In genomic region chr6:107666084-107666981, GRCh38 we compare ENCODE assay signal across 1 cellular context.
TF ChIP-seq lines count a peak whose summit lies in the region.

No MANE protein-coding gene starts in this region.

TF ChIP-seq in HepG2, 621 proteins besides CTCF, POLR2A, EP300 and RAD21 (continued from another document and continues in another):
- TF ChIP-seq, protein P1, sequence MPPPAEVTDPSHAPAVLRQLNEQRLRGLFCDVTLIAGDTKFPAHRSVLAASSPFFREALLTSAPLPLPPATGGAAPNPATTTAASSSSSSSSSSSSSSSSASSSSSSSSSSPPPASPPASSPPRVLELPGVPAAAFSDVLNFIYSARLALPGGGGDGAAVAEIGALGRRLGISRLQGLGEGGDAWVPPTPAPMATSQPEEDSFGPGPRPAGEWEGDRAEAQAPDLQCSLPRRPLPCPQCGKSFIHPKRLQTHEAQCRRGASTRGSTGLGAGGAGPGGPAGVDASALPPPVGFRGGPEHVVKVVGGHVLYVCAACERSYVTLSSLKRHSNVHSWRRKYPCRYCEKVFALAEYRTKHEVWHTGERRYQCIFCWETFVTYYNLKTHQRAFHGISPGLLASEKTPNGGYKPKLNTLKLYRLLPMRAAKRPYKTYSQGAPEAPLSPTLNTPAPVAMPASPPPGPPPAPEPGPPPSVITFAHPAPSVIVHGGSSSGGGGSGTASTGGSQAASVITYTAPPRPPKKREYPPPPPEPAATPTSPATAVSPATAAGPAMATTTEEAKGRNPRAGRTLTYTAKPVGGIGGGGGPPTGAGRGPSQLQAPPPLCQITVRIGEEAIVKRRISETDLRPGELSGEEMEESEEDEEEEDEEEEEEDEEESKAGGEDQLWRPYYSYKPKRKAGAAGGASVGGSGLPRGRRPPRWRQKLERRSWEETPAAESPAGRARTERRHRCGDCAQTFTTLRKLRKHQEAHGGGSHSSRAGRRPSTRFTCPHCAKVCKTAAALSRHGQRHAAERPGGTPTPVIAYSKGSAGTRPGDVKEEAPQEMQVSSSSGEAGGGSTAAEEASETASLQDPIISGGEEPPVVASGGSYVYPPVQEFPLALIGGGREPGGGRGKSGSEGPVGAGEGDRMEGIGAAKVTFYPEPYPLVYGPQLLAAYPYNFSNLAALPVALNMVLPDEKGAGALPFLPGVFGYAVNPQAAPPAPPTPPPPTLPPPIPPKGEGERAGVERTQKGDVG (CRISPR knock-in tag; IDR thresholded peaks at IDR 0.05; ENCODE audit: borderline replicate concordance): no peak
- TF ChIP-seq ZNF605 (CRISPR knock-in tag; IDR thresholded peaks at IDR 0.05): no peak
- TF ChIP-seq ARID2 (CRISPR knock-in tag; IDR thresholded peaks at IDR 0.05; ENCODE audit: borderline replicate concordance): no peak
- peak; percentile 58; the same call in 1 of the 2 replicates for TF ChIP-seq ZNF710 (CRISPR knock-in tag; IDR thresholded peaks at IDR 0.05; ENCODE audit: borderline replicate concordance)
- TF ChIP-seq PHF20 (CRISPR knock-in tag; IDR thresholded peaks at IDR 0.05): no peak
- TF ChIP-seq ZNF839 (CRISPR knock-in tag; IDR thresholded peaks at IDR 0.05; ENCODE audit: borderline replicate concordance): no peak
- TF ChIP-seq ZNF660 (CRISPR knock-in tag; IDR thresholded peaks at IDR 0.05; ENCODE audit: borderline replicate concordance, low read depth): no peak
- no peak for TF ChIP-seq HNF4G (IDR thresholded peaks at IDR 0.05; ENCODE audit: borderline replicate concordance, low read depth, low read length)
- TF ChIP-seq HNF4G (CRISPR knock-in tag; IDR thresholded peaks at IDR 0.05; ENCODE audit: borderline replicate concordance, low read depth): no peak
- no peak for TF ChIP-seq JARID2 (CRISPR knock-in tag; IDR thresholded peaks at IDR 0.05; ENCODE audit: insufficient replicate concordance)
- TF ChIP-seq ZNF274 (CRISPR knock-in tag; IDR thresholded peaks at IDR 0.05): no peak
- no peak for TF ChIP-seq ZXDC (CRISPR knock-in tag; IDR thresholded peaks at IDR 0.05)
- TF ChIP-seq ZNF670 (CRISPR knock-in tag; IDR thresholded peaks at IDR 0.05; ENCODE audit: borderline replicate concordance): no peak
- no peak for TF ChIP-seq HES4 (CRISPR knock-in tag; IDR thresholded peaks at IDR 0.05; ENCODE audit: borderline replicate concordance)
- no peak for TF ChIP-seq ZFP82 (CRISPR knock-in tag; IDR thresholded peaks at IDR 0.05; ENCODE audit: borderline replicate concordance)
- TF ChIP-seq, protein P2, sequence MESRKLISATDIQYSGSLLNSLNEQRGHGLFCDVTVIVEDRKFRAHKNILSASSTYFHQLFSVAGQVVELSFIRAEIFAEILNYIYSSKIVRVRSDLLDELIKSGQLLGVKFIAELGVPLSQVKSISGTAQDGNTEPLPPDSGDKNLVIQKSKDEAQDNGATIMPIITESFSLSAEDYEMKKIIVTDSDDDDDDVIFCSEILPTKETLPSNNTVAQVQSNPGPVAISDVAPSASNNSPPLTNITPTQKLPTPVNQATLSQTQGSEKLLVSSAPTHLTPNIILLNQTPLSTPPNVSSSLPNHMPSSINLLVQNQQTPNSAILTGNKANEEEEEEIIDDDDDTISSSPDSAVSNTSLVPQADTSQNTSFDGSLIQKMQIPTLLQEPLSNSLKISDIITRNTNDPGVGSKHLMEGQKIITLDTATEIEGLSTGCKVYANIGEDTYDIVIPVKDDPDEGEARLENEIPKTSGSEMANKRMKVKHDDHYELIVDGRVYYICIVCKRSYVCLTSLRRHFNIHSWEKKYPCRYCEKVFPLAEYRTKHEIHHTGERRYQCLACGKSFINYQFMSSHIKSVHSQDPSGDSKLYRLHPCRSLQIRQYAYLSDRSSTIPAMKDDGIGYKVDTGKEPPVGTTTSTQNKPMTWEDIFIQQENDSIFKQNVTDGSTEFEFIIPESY (CRISPR knock-in tag; IDR thresholded peaks at IDR 0.05): no peak
- TF ChIP-seq ZBTB1 (CRISPR knock-in tag; IDR thresholded peaks at IDR 0.05; ENCODE audit: borderline replicate concordance): no peak
- TF ChIP-seq KDM3A (CRISPR knock-in tag; IDR thresholded peaks at IDR 0.05; ENCODE audit: low read depth): no peak; the same call in 1 of the 2 replicates
- TF ChIP-seq FIP1L1 (IDR thresholded peaks at IDR 0.05; ENCODE audit: borderline replicate concordance, insufficient read depth, low read depth, low read length): no peak
- TF ChIP-seq MLLT10 (CRISPR knock-in tag; IDR thresholded peaks at IDR 0.05): no peak
- 0 out of 2 replicates have a peak, but pooled peaks have one; percentile 15 for TF ChIP-seq ZNF652 (CRISPR knock-in tag; IDR thresholded peaks at IDR 0.05; ENCODE audit: borderline replicate concordance, low read depth)
- no peak for TF ChIP-seq ELK4 (CRISPR knock-in tag; IDR thresholded peaks at IDR 0.05; ENCODE audit: borderline replicate concordance)
- no peak for TF ChIP-seq ZNF788 (CRISPR knock-in tag; IDR thresholded peaks at IDR 0.05; ENCODE audit: borderline replicate concordance)
- TF ChIP-seq SNRNP70 (IDR thresholded peaks at IDR 0.05; ENCODE audit: low read depth, low read length): no peak
- no peak for TF ChIP-seq SCMH1 (CRISPR knock-in tag; IDR thresholded peaks at IDR 0.05; ENCODE audit: borderline replicate concordance)
- no peak for TF ChIP-seq CBX1 (IDR thresholded peaks at IDR 0.05; ENCODE audit: low read depth)
- TF ChIP-seq ZNF609 (CRISPR knock-in tag; IDR thresholded peaks at IDR 0.05; ENCODE audit: borderline replicate concordance): peak; percentile 55; the same call in 1 of the 2 replicates
- TF ChIP-seq ZBTB42 (CRISPR knock-in tag; IDR thresholded peaks at IDR 0.05): no peak
- TF ChIP-seq, protein P3, sequence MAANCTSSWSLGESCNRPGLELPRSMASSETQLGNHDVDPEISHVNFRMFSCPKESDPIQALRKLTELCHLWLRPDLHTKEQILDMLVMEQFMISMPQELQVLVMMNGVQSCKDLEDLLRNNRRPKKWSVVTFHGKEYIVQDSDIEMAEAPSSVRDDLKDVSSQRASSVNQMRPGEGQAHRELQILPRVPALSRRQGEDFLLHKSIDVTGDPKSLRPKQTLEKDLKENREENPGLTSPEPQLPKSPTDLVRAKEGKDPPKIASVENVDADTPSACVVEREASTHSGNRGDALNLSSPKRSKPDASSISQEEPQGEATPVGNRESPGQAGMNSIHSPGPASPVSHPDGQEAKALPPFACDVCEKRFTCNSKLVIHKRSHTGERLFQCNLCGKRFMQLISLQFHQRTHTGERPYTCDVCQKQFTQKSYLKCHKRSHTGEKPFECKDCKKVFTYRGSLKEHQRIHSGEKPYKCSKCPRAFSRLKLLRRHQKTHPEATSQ (CRISPR knock-in tag; IDR thresholded peaks at IDR 0.05; ENCODE audit: borderline replicate concordance): 0 out of 2 replicates have a peak, but pooled peaks have one; percentile 27
- no peak for TF ChIP-seq JDP2 (CRISPR knock-in tag; IDR thresholded peaks at IDR 0.05; ENCODE audit: borderline replicate concordance)
- TF ChIP-seq NR3C1 (CRISPR knock-in tag; IDR thresholded peaks at IDR 0.05): no peak
- TF ChIP-seq ZNF512B (CRISPR knock-in tag; IDR thresholded peaks at IDR 0.05; ENCODE audit: borderline replicate concordance): no peak
- no peak for TF ChIP-seq BRCA1 (CRISPR knock-in tag; IDR thresholded peaks at IDR 0.05)
